In the genomic region with DNA sequence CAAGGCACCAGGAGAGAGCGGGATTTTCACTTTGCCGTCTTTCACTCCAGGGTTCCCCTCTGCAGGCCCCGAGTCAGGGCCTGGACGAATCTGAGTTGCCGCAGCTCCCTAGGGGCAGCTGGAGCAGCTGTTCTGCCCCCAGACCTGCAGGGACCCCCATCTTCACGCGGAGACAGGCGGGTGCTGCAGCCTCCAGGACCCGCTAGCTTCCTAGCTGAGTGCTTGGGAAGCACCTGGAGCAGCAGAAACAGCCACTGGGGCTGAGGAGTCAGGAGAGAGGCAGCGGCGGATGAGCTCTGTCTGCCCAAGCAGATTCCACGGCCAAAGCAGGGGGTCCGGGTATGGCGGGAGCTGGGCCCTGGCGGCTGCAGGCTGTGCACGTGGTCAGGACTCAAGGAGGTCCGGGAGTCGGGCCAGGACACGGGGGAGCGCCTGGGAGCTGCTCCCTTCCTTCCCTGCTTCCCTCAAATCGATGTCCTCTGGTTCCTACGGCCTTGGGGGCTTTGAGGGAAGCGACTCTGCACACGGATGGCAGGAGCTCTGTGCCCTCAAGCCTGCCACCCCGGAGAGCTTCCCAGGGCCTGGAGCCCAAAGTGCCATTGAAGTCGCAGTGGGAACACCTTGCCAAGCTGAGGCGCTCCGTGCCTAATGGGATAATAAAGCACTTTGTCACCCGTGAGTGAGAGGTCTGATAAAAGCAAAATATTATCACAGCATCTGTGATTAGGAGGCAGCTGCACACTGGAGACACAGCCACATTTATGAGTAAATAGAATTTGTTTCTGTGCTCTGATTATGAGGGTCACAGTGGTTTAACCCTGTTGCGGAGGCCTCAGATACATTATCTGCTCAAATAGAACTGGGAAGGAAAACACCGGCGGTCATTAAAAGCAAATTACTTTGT, we compare ENCODE assay signal across 1 cellular context.
TF ChIP-seq lines count a peak whose summit lies in the region.

No MANE protein-coding gene starts in this region.

TF ChIP-seq in K562, 482 proteins besides CTCF, POLR2A, EP300 and RAD21:
- TF ChIP-seq, protein P1, sequence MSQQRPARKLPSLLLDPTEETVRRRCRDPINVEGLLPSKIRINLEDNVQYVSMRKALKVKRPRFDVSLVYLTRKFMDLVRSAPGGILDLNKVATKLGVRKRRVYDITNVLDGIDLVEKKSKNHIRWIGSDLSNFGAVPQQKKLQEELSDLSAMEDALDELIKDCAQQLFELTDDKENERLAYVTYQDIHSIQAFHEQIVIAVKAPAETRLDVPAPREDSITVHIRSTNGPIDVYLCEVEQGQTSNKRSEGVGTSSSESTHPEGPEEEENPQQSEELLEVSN (IDR thresholded peaks at IDR 0.05; ENCODE audit: borderline replicate concordance in 1 of 2, extremely low read depth in 1 of 2, insufficient read depth in 1 of 2, insufficient read length in 1 of 2, low read depth in 1 of 2, low read length in 1 of 2, poor library complexity in 1 of 2, severe bottlenecking in 1 of 2): peak in 1 of 2 experiments; percentile 51
- TF ChIP-seq RCOR1 (IDR thresholded peaks at IDR 0.05; ENCODE audit: borderline replicate concordance in 1 of 2, low read depth in 2 of 2, low read length in 2 of 2) (peak in 1 of 2 experiments; percentile 32; a peak in 1 of 4 replicates), TEAD4 (IDR thresholded peaks at IDR 0.05; ENCODE audit: low read length) (peak; percentile 35; the same call in 1 of the 2 replicates), TEAD4 (CRISPR knock-in tag; IDR thresholded peaks at IDR 0.05; ENCODE audit: borderline replicate concordance) (no peak), EZH2 (IDR thresholded peaks at IDR 0.05; ENCODE audit: borderline replicate concordance, low read depth, low read length) (peak; percentile 5; the same call in 1 of the 2 replicates), L3MBTL2 (IDR thresholded peaks at IDR 0.05) (peak; percentile 10; the same call in 1 of the 2 replicates), MEF2A (IDR thresholded peaks at IDR 0.05; ENCODE audit: control insufficient read depth, low read depth, low read length) (no peak)
TF ChIP-seq in K562: peak in this region for 5.
